ENCODE assay signal across 27 cellular contexts in genomic region chr1:94180650-94181049, GRCh38. TPM values are rescaled to one million over a fixed set of nuclear protein-coding genes. Genes with fewer than 3 reads are reported as not detected.
"Had no signal": no experiment of that assay in that cellular context is flagged by ENCODE, and none has a peak within 500 bp of the region (broad histone marks: within the 10 kb centered on the region; RNA-seq: fewer than 3 reads in every experiment).

No MANE protein-coding gene starts in this region.

- H3K9me3 ChIP-seq: body of pancreas, colonic mucosa, gastrocnemius medialis, heart left ventricle, stomach, testis, upper lobe of right lung had no signal

- H3K9ac ChIP-seq: parathyroid adenoma had no signal

- DNase-seq: activated CD4-positive, alpha-beta T cell treated with anti-CD3 and anti-CD28 coated beads for 36 hours; activated CD4-positive, alpha-beta T cell treated with anti-CD3 and anti-CD28 coated beads, Interleukin-2, amount 50 U/mL, for 48 hours; activated naive CD4-positive, alpha-beta T cell; activated naive CD8-positive, alpha-beta T cell treated with anti-CD3 and anti-CD28 coated beads, Interleukin-2, amount 10 ng/mL, durations not matched to agents 7 days and 5 days; amygdala; body of pancreas; colonic mucosa; gastrocnemius medialis; heart left ventricle; immature natural killer cell; kidney glomerular epithelial cell; left ventricle myocardium superior; naive thymus-derived CD8-positive, alpha-beta T cell; stimulated activated CD4-positive, alpha-beta T cell treated with anti-CD3 and anti-CD28 coated beads, Interleukin-4, amount 100 ng/mL, for 1 hour; stomach; testis; upper lobe of right lung had no signal

- H3K36me3 Mint-ChIP-seq: activated naive CD8-positive, alpha-beta T cell treated with anti-CD3 and anti-CD28 coated beads, Interleukin-2, amount 10 ng/mL, durations not matched to agents 7 days and 5 days; immature natural killer cell; memory B cell; naive thymus-derived CD8-positive, alpha-beta T cell; stimulated activated effector memory CD8-positive, alpha-beta T cell treated with anti-CD3 and anti-CD28 coated beads, Interleukin-12 subunit alpha, Interleukin-12 subunit beta, amount 100 ng/mL, for 72 hours had no signal

- H3K36me3 ChIP-seq: colonic mucosa had no signal

- H3K4me1 Mint-ChIP-seq: activated CD4-positive, alpha-beta T cell treated with anti-CD3 and anti-CD28 coated beads for 36 hours; activated naive CD8-positive, alpha-beta T cell treated with anti-CD3 and anti-CD28 coated beads, Interleukin-2, amount 10 ng/mL, durations not matched to agents 7 days and 5 days; activated T-helper 17 cell treated with anti-CD3 and anti-CD28 coated beads, Interleukin-2, amount 50 U/mL, for 72 hours; central memory CD8-positive, alpha-beta T cell; immature natural killer cell; memory B cell; naive thymus-derived CD8-positive, alpha-beta T cell; stimulated activated effector memory CD8-positive, alpha-beta T cell treated with anti-CD3 and anti-CD28 coated beads, Interleukin-12 subunit alpha, Interleukin-12 subunit beta, amount 100 ng/mL, for 72 hours; WTC11 had no signal

- H2AFZ ChIP-seq: parathyroid adenoma had no signal

- H3K27me3 ChIP-seq: body of pancreas, colonic mucosa, gastrocnemius medialis, heart left ventricle, stomach, testis, upper lobe of right lung had no signal

- H3K4me1 ChIP-seq: body of pancreas, colonic mucosa, parathyroid adenoma, testis, upper lobe of right lung had no signal

- H3K4me2 ChIP-seq: smooth muscle cell had no signal

- H3K9me3 Mint-ChIP-seq: activated naive CD8-positive, alpha-beta T cell treated with anti-CD3 and anti-CD28 coated beads, Interleukin-2, amount 10 ng/mL, durations not matched to agents 7 days and 5 days; activated T-helper 17 cell treated with anti-CD3 and anti-CD28 coated beads, Interleukin-2, amount 50 U/mL, for 72 hours; immature natural killer cell; memory B cell; naive thymus-derived CD8-positive, alpha-beta T cell; stimulated activated effector memory CD8-positive, alpha-beta T cell treated with anti-CD3 and anti-CD28 coated beads, Interleukin-12 subunit alpha, Interleukin-12 subunit beta, amount 100 ng/mL, for 72 hours; WTC11 had no signal

- H3K4me3 Mint-ChIP-seq: activated CD4-positive, alpha-beta T cell treated with anti-CD3 and anti-CD28 coated beads for 36 hours; activated naive CD8-positive, alpha-beta T cell treated with anti-CD3 and anti-CD28 coated beads, Interleukin-2, amount 10 ng/mL, durations not matched to agents 7 days and 5 days; activated T-helper 17 cell treated with anti-CD3 and anti-CD28 coated beads, Interleukin-2, amount 50 U/mL, for 72 hours; central memory CD8-positive, alpha-beta T cell; immature natural killer cell; memory B cell; naive thymus-derived CD8-positive, alpha-beta T cell; stimulated activated effector memory CD8-positive, alpha-beta T cell treated with anti-CD3 and anti-CD28 coated beads, Interleukin-12 subunit alpha, Interleukin-12 subunit beta, amount 100 ng/mL, for 72 hours; WTC11 had no signal

- H3K27ac Mint-ChIP-seq: activated CD4-positive, alpha-beta T cell treated with anti-CD3 and anti-CD28 coated beads for 36 hours; activated naive CD8-positive, alpha-beta T cell treated with anti-CD3 and anti-CD28 coated beads, Interleukin-2, amount 10 ng/mL, durations not matched to agents 7 days and 5 days; activated T-helper 17 cell treated with anti-CD3 and anti-CD28 coated beads, Interleukin-2, amount 50 U/mL, for 72 hours; immature natural killer cell; memory B cell; naive thymus-derived CD8-positive, alpha-beta T cell; stimulated activated effector memory CD8-positive, alpha-beta T cell treated with anti-CD3 and anti-CD28 coated beads, Interleukin-12 subunit alpha, Interleukin-12 subunit beta, amount 100 ng/mL, for 72 hours; WTC11 had no signal

- H3K4me3 ChIP-seq: body of pancreas, colonic mucosa, gastrocnemius medialis, heart left ventricle, smooth muscle cell, stomach, testis, upper lobe of right lung had no signal

- ATAC-seq: activated CD4-positive, alpha-beta T cell treated with anti-CD3 and anti-CD28 coated beads for 36 hours; activated T-helper 17 cell treated with anti-CD3 and anti-CD28 coated beads, Interleukin-2, amount 50 U/mL, for 72 hours; body of pancreas; esophagus mucosa; gastrocnemius medialis; heart left ventricle; left ventricle myocardium superior; naive thymus-derived CD8-positive, alpha-beta T cell; sciatic nerve; stimulated activated effector memory CD8-positive, alpha-beta T cell treated with anti-CD3 and anti-CD28 coated beads, Interleukin-12 subunit alpha, Interleukin-12 subunit beta, amount 100 ng/mL, for 72 hours; upper lobe of right lung; WTC11 had no signal

- H3K79me2 ChIP-seq: parathyroid adenoma had no signal

- H3K27ac ChIP-seq: body of pancreas, colonic mucosa, gastrocnemius medialis, parathyroid adenoma, stomach, testis, upper lobe of right lung had no signal

RNA-seq across cellular contexts. Expression of gene ARHGAP29, which starts 56.7 kb away (rescaled TPM):
- total RNA-seq: activated naive CD8-positive, alpha-beta T cell treated with anti-CD3 and anti-CD28 coated beads, Interleukin-2, amount 10 ng/mL, durations not matched to agents 7 days and 5 days; activated T-helper 17 cell treated with anti-CD3 and anti-CD28 coated beads, Interleukin-2, amount 50 U/mL, for 72 hours; naive thymus-derived CD8-positive, alpha-beta T cell; T-helper 2 cell treated with Interferon-gamma antibody and Interleukin-4, amounts not matched to agents 100 ng/mL and 5 ng/mL, for 36 hours had no signal
- polyA plus RNA-seq: immature natural killer cell; naive thymus-derived CD8-positive, alpha-beta T cell had no signal

RNA-seq across cellular contexts. Expression of gene ABCA4, which starts 59.7 kb away (rescaled TPM):
- total RNA-seq: activated naive CD8-positive, alpha-beta T cell treated with anti-CD3 and anti-CD28 coated beads, Interleukin-2, amount 10 ng/mL, durations not matched to agents 7 days and 5 days; activated T-helper 17 cell treated with anti-CD3 and anti-CD28 coated beads, Interleukin-2, amount 50 U/mL, for 72 hours; gastrocnemius medialis; naive thymus-derived CD8-positive, alpha-beta T cell; T-helper 2 cell treated with Interferon-gamma antibody and Interleukin-4, amounts not matched to agents 100 ng/mL and 5 ng/mL, for 36 hours had no signal
- polyA plus RNA-seq: naive thymus-derived CD8-positive, alpha-beta T cell had no signal
